In genomic region chr13:100514788-100515409, GRCh38 we compare ENCODE assay signal across 8 cellular contexts.
DNase-seq lines count a peak whose midpoint lies in the region; ATAC-seq lines count a peak whose summit lies in the region.

No MANE protein-coding gene starts in this region.

- H3K27ac ChIP-seq in CD8-positive, alpha-beta memory T cell (ENCODE audit: low read depth, low read length) = no peak overlapping the region

- no peaks in the 10 kb centered on the region for H3K36me3 ChIP-seq in CD8-positive, alpha-beta memory T cell (ENCODE audit: insufficient read depth, low read length)

- no peaks in the 10 kb centered on the region for H3K9me3 Mint-ChIP-seq in CD8-positive, alpha-beta memory T cell
- no peaks in the 10 kb centered on the region for H3K9me3 Mint-ChIP-seq in activated CD4-positive, alpha-beta memory T cell treated with anti-CD3 and anti-CD28 coated beads for 36 hours
- H3K9me3 Mint-ChIP-seq in memory B cell = no peaks in the 10 kb centered on the region

- peak; percentile 77 for ATAC-seq in GM19467 (IDR thresholded peaks at IDR 0.05; ENCODE audit: unreplicated experiment)
- ATAC-seq in HG03571 (IDR thresholded peaks at IDR 0.05; ENCODE audit: unreplicated experiment) = peak; percentile 92
- peak; percentile 90 for ATAC-seq in memory B cell (ENCODE audit: low read depth)

- H3K4me3 Mint-ChIP-seq in CD8-positive, alpha-beta memory T cell = no peak overlapping the region
- H3K4me3 Mint-ChIP-seq in activated CD4-positive, alpha-beta memory T cell treated with anti-CD3 and anti-CD28 coated beads for 36 hours = no peak overlapping the region
- H3K4me3 Mint-ChIP-seq in memory B cell = no peak overlapping the region

- H3K4me1 ChIP-seq in CD8-positive, alpha-beta memory T cell (ENCODE audit: insufficient read depth, low read length) = peaks cover 7% of the 10 kb centered on the region

- POLR2A ChIA-PET in CD8-positive, alpha-beta memory T cell (lab: Charles Lee) = interaction anchor here (1.9 kb wide), 1 partner anchor 857 kb away, joined by 4 read pairs; no protein-coding TSS in a partner anchor
- POLR2A ChIA-PET in activated CD4-positive, alpha-beta memory T cell treated with anti-CD3 and anti-CD28 coated beads for 36 hours (lab: Charles Lee) = no interaction called here

- DNase-seq in CD8-positive, alpha-beta memory T cell = peak; percentile 54 to 78 (median 60)
- DNase-seq in NCI-H748 (lab: John Stamatoyannopoulos, UW; ENCODE audit: unreplicated experiment) = peak; percentile 89
- DNase-seq in activated CD4-positive, alpha-beta memory T cell treated with anti-CD3 and anti-CD28 coated beads for 36 hours = peak; percentile 82
- DNase-seq in effector CD4-positive, alpha-beta T cell = peak; percentile 59
- DNase-seq in memory B cell (ENCODE audit: low spot score in 2 of 2) = peak; percentile 61
- DNase-seq in stimulated activated CD8-positive, alpha-beta memory T cell treated with anti-CD3 and anti-CD28 coated beads, Interleukin-2, amount 100 ng/mL, for 48 hours (ENCODE audit: low read depth in 2 of 2) = peak; percentile 36 to 54

- H3K27me3 Mint-ChIP-seq in CD8-positive, alpha-beta memory T cell = no peaks in the 10 kb centered on the region
- peaks cover 14% of the 10 kb centered on the region for H3K27me3 Mint-ChIP-seq in activated CD4-positive, alpha-beta memory T cell treated with anti-CD3 and anti-CD28 coated beads for 36 hours
- no peaks in the 10 kb centered on the region for H3K27me3 Mint-ChIP-seq in memory B cell

- intact Hi-C loops in activated CD4-positive, alpha-beta memory T cell treated with anti-CD3 and anti-CD28 coated beads for 36 hours (cut with micrococcal nuclease) = loop anchor here (1.0 to 10.0 kb wide), 5 partner anchors 280 to 858 kb away; partner anchors contain the start of genes PCCA and ZIC2

- H3K27me3 ChIP-seq in CD8-positive, alpha-beta memory T cell (ENCODE audit: insufficient read depth, low read length, poor library complexity, severe bottlenecking) = no peaks in the 10 kb centered on the region

- peaks cover 0 to 3% (median 1%) of the 10 kb centered on the region in 3 donors for H3K36me3 Mint-ChIP-seq in CD8-positive, alpha-beta memory T cell
- no peaks in the 10 kb centered on the region for H3K36me3 Mint-ChIP-seq in activated CD4-positive, alpha-beta memory T cell treated with anti-CD3 and anti-CD28 coated beads for 36 hours
- peaks cover 6% of the 10 kb centered on the region for H3K36me3 Mint-ChIP-seq in memory B cell

- H3K27ac Mint-ChIP-seq in CD8-positive, alpha-beta memory T cell = no peak overlapping the region
- H3K27ac Mint-ChIP-seq in activated CD4-positive, alpha-beta memory T cell treated with anti-CD3 and anti-CD28 coated beads for 36 hours = no peak overlapping the region
- H3K27ac Mint-ChIP-seq in memory B cell = no peak overlapping the region

- peaks cover 9 to 18% (median 17%) of the 10 kb centered on the region in 3 donors for H3K4me1 Mint-ChIP-seq in CD8-positive, alpha-beta memory T cell
- H3K4me1 Mint-ChIP-seq in activated CD4-positive, alpha-beta memory T cell treated with anti-CD3 and anti-CD28 coated beads for 36 hours (ENCODE audit: low read depth) = peaks cover 21% of the 10 kb centered on the region
- no peaks in the 10 kb centered on the region for H3K4me1 Mint-ChIP-seq in memory B cell

- H3K9me3 ChIP-seq in CD8-positive, alpha-beta memory T cell (ENCODE audit: low read length) = no peaks in the 10 kb centered on the region

- CTCF ChIA-PET in CD8-positive, alpha-beta memory T cell (lab: Charles Lee) = interaction anchor here (0.7 to 9.6 kb wide), 14 partner anchors 8 to 1073 kb away, joined by 3 to 76 read pairs (median 5); partner anchors contain the start of gene CLYBL
- CTCF ChIA-PET in activated CD4-positive, alpha-beta memory T cell treated with anti-CD3 and anti-CD28 coated beads for 36 hours (lab: Charles Lee) = interaction anchor here (0.6 to 4.5 kb wide), 43 partner anchors 8 to 1001 kb away, joined by 3 to 27 read pairs (median 4); partner anchors contain the start of gene PCCA

- no peak overlapping the region for H3K4me3 ChIP-seq in CD8-positive, alpha-beta memory T cell (ENCODE audit: low read length)
